Comparison of ENCODE assay signal across 35 cellular contexts in genomic region chr6:133818320-133818719, GRCh38.
"Had no signal": no experiment of that assay in that cellular context is flagged by ENCODE, and none has a peak within 500 bp of the region (broad histone marks: within the 10 kb centered on the region; RNA-seq: fewer than 3 reads in every experiment).

No MANE protein-coding gene starts in this region.

- H3K27me3 ChIP-seq: adrenal gland, body of pancreas, brain microvascular endothelial cell, breast epithelium had no signal

- H3K27ac Mint-ChIP-seq: activated CD4-positive, alpha-beta memory T cell treated with anti-CD3 and anti-CD28 coated beads, Interleukin-2, amount 10 ng/mL, durations not matched to agents 7 days and 5 days; activated CD4-positive, alpha-beta T cell treated with anti-CD3 and anti-CD28 coated beads for 36 hours; activated CD4-positive, alpha-beta T cell treated with anti-CD3 and anti-CD28 coated beads, Interleukin-2, amount 10 ng/mL, durations not matched to agents 7 days and 5 days; activated CD8-positive, alpha-beta memory T cell treated with anti-CD3 and anti-CD28 coated beads, Interleukin-2, amount 10 ng/mL, durations not matched to agents 7 days and 5 days; activated CD8-positive, alpha-beta T cell treated with anti-CD3 and anti-CD28 coated beads, Interleukin-2, amount 10 ng/mL, durations not matched to agents 7 days and 5 days; activated naive CD4-positive, alpha-beta T cell treated with anti-CD3 and anti-CD28 coated beads, Interleukin-2, amount 10 ng/mL, durations not matched to agents 7 days and 5 days; activated naive CD4-positive, alpha-beta T cell treated with anti-CD3 and anti-CD28 coated beads, Interleukin-2, amount 50 U/mL, for 24 hours; activated naive CD8-positive, alpha-beta T cell treated with anti-CD3 and anti-CD28 coated beads for 36 hours; activated T-cell treated with anti-CD3 and anti-CD28 coated beads, Interleukin-2, amount 50 U/mL, for 24 hours; activated T-helper 2 cell treated with anti-CD3 and anti-CD28 coated beads, Interferon-gamma antibody, Interleukin-2, Interleukin-4, amounts not matched to agents 10 μg/mL and 5 μg/mL and 100 μg/mL, durations not matched to agents 14 hours and 24 hours and 36 hours; T-cell; T-helper 17 cell; WTC11 had no signal

- H3K36me3 ChIP-seq: adrenal gland, brain microvascular endothelial cell, breast epithelium had no signal

- H3K9me3 Mint-ChIP-seq: activated CD4-positive, alpha-beta memory T cell treated with anti-CD3 and anti-CD28 coated beads, Interleukin-2, amount 10 ng/mL, durations not matched to agents 7 days and 5 days; activated CD4-positive, alpha-beta T cell treated with anti-CD3 and anti-CD28 coated beads, Interleukin-2, amount 10 ng/mL, durations not matched to agents 7 days and 5 days; activated naive CD4-positive, alpha-beta T cell treated with anti-CD3 and anti-CD28 coated beads, Interleukin-2, amount 10 ng/mL, durations not matched to agents 7 days and 5 days; activated naive CD4-positive, alpha-beta T cell treated with anti-CD3 and anti-CD28 coated beads, Interleukin-2, amount 50 U/mL, for 24 hours; activated naive CD8-positive, alpha-beta T cell treated with anti-CD3 and anti-CD28 coated beads for 36 hours; activated T-cell treated with anti-CD3 and anti-CD28 coated beads, Interleukin-2, amount 50 U/mL, for 24 hours; activated T-helper 2 cell treated with anti-CD3 and anti-CD28 coated beads, Interferon-gamma antibody, Interleukin-2, Interleukin-4, amounts not matched to agents 10 μg/mL and 5 μg/mL and 100 μg/mL, durations not matched to agents 14 hours and 24 hours and 36 hours; T-cell had no signal

- DNase-seq: activated CD4-positive, alpha-beta memory T cell treated with anti-CD3 and anti-CD28 coated beads, Interleukin-2, amount 10 ng/mL, durations not matched to agents 7 days and 5 days; activated CD4-positive, alpha-beta T cell treated with anti-CD3 and anti-CD28 coated beads for 1 hour; activated CD4-positive, alpha-beta T cell treated with anti-CD3 and anti-CD28 coated beads for 36 hours; activated CD4-positive, alpha-beta T cell treated with anti-CD3 and anti-CD28 coated beads for 48 hours; activated CD4-positive, alpha-beta T cell treated with anti-CD3 and anti-CD28 coated beads, Interleukin-2, amount 10 ng/mL, durations not matched to agents 7 days and 5 days; activated CD4-positive, alpha-beta T cell treated with anti-CD3 and anti-CD28 coated beads, Interleukin-2, amount 50 U/mL, for 48 hours; activated CD4-positive, CD25-positive, alpha-beta regulatory T cell; activated CD8-positive, alpha-beta memory T cell treated with anti-CD3 and anti-CD28 coated beads for 24 hours; activated CD8-positive, alpha-beta memory T cell treated with anti-CD3 and anti-CD28 coated beads, Interleukin-2, amount 10 ng/mL, durations not matched to agents 7 days and 5 days; activated CD8-positive, alpha-beta memory T cell treated with anti-CD3 and anti-CD28 coated beads, Interleukin-2, amount 50 U/mL, for 48 hours; activated CD8-positive, alpha-beta T cell treated with anti-CD3 and anti-CD28 coated beads, Interleukin-2, amount 10 ng/mL, durations not matched to agents 7 days and 5 days; activated effector memory CD4-positive, alpha-beta T cell treated with Interleukin-2 at 50 U/mL for 16 hours; activated gamma-delta T cell; activated naive CD4-positive, alpha-beta T cell treated with anti-CD3 and anti-CD28 coated beads, Interleukin-2, amount 10 ng/mL, durations not matched to agents 7 days and 5 days; activated naive CD4-positive, alpha-beta T cell treated with Interleukin-2 at 50 U/mL for 16 hours; activated naive CD8-positive, alpha-beta T cell treated with anti-CD3 and anti-CD28 coated beads for 36 hours; activated T-cell treated with anti-CD3 and anti-CD28 coated beads, Interleukin-2, amount 50 U/mL, for 24 hours; activated T-cell treated with anti-CD3 and anti-CD28 coated beads, Interleukin-2, amount 50 U/mL, for 48 hours; adrenal gland; amniotic stem cell; aorta; body of pancreas; brain microvascular endothelial cell; central memory CD4-positive, alpha-beta T cell; T-cell; T-helper 17 cell; T1000 had no signal

- H3K36me3 Mint-ChIP-seq: activated CD8-positive, alpha-beta memory T cell treated with anti-CD3 and anti-CD28 coated beads, Interleukin-2, amount 10 ng/mL, durations not matched to agents 7 days and 5 days; activated naive CD4-positive, alpha-beta T cell treated with anti-CD3 and anti-CD28 coated beads, Interleukin-2, amount 10 ng/mL, durations not matched to agents 7 days and 5 days; activated naive CD4-positive, alpha-beta T cell treated with anti-CD3 and anti-CD28 coated beads, Interleukin-2, amount 50 U/mL, for 24 hours; activated naive CD8-positive, alpha-beta T cell treated with anti-CD3 and anti-CD28 coated beads for 36 hours; T-cell had no signal

- H3K9me3 ChIP-seq: adrenal gland, body of pancreas, breast epithelium had no signal

- H3K4me1 ChIP-seq: adrenal gland, body of pancreas, breast epithelium had no signal

- ATAC-seq: activated CD4-positive, alpha-beta T cell treated with anti-CD3 and anti-CD28 coated beads for 36 hours; activated CD4-positive, CD25-positive, alpha-beta regulatory T cell treated with anti-CD3 and anti-CD28 coated beads, Interleukin-2, amount 50 U/mL, for 24 hours; activated CD8-positive, alpha-beta memory T cell treated with anti-CD3 and anti-CD28 coated beads, Interleukin-2, amount 10 ng/mL, durations not matched to agents 7 days and 5 days; activated CD8-positive, alpha-beta T cell treated with anti-CD3 and anti-CD28 coated beads, Interleukin-2, amount 10 ng/mL, durations not matched to agents 7 days and 5 days; body of pancreas; T-cell; T-helper 17 cell had no signal

- FAIRE-seq: astrocyte, TTC549 had no signal

- H3K4me3 ChIP-seq: adrenal gland, body of pancreas, breast epithelium had no signal

- H3K27ac ChIP-seq: adrenal gland, body of pancreas, brain microvascular endothelial cell, breast epithelium, VCaP had no signal
